8 cellular contexts compared by ENCODE assay signal in the genomic region with DNA sequence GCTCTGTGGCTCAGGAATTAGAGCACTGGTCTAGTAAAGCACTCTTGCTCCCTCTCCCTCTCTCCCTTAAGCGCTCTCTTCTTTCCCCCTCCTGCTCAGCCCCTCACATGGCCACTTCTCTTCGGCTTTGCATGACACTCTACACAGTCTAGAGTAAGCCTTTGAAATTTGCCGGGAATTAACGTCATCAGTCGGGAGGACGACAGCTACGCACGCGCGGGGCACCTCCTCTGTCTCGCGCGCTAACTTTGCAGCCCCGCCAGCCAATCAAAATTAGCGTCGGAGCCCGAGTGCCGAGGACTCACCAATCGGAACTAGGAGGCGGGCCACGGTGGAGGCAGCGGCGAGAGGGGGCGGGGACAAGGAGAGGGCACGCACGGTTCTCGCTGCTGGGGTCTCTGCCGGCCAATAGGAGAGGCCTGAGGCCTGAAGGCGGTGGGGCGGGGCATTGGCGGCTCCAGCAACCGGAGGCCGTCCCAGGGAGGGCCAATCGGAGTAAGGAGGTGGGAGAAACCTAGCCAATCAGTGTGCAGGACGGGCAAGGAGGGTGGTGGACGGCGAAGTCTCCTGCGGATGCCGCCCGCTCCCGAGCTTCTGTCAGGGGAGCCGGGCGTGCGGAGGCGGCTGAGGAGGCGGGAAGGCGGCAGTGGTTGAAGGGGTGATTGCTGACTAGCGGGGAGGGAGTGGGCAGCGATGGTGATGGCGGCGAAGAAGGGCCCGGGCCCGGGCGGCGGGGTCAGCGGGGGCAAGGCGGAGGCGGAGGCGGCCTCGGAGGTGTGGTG. TPM values are rescaled to one million over a fixed set of nuclear protein-coding genes. Genes with fewer than 3 reads are reported as not detected.
DNase-seq lines count a peak whose midpoint lies in the region; ATAC-seq and TF ChIP-seq lines count a peak whose summit lies in the region.

A gene with protein sequence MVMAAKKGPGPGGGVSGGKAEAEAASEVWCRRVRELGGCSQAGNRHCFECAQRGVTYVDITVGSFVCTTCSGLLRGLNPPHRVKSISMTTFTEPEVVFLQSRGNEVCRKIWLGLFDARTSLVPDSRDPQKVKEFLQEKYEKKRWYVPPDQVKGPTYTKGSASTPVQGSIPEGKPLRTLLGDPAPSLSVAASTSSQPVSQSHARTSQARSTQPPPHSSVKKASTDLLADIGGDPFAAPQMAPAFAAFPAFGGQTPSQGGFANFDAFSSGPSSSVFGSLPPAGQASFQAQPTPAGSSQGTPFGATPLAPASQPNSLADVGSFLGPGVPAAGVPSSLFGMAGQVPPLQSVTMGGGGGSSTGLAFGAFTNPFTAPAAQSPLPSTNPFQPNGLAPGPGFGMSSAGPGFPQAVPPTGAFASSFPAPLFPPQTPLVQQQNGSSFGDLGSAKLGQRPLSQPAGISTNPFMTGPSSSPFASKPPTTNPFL (plus strand): TSS at position 550 of the 782 bp plus-strand sequence. CDS start 144 bp downstream, at position 694.

- H3K4me3 ChIP-seq in AG04450 (ENCODE audit: low read depth, low read length) (peak within 1 kb of the TSS; percentile 81), cardiac fibroblast (replicated peaks in 1 of 2; ENCODE audit: low read depth in 2 of 2, low read length in 2 of 2) (peak within 1 kb of the TSS; percentile 73 to 81), smooth muscle cell (peak within 1 kb of the TSS; percentile 72)

- no peaks in the 10 kb centered on the region for H3K36me3 Mint-ChIP-seq in WTC11

- peak; percentile 99 for DNase-seq in AG04450 (ENCODE audit: low read depth, low spot score)
- DNase-seq in NCI-H226: peak; percentile 100
- DNase-seq in WTC11 (ENCODE audit: low spot score): peak; percentile 100
- peak; percentile 100 for DNase-seq in cardiac fibroblast (ENCODE audit: low read depth in 2 of 2)
- DNase-seq in iPS-NIHi7 (ENCODE audit: extremely low spot score): peak; percentile 100
- DNase-seq in smooth muscle cell (lab: John Stamatoyannopoulos, UW; ENCODE audit: unreplicated experiment): peak; percentile 99

- under 1% methylated on average over 58 of the region's 60 CpGs for WGBS in smooth muscle cell (ENCODE audit: low lambda C conversion rate)

- peaks cover 4% of the 10 kb centered on the region for H3K4me1 ChIP-seq in smooth muscle cell (ENCODE audit: low read depth)

- peaks cover 27% of the 10 kb centered on the region for H3K27me3 Mint-ChIP-seq in WTC11 (ENCODE audit: low read depth)

- no peaks in the 10 kb centered on the region for H3K79me2 ChIP-seq in smooth muscle cell (ENCODE audit: low read depth)

- H3K4me2 ChIP-seq in smooth muscle cell: peak within 1 kb of the TSS; percentile 92

- peak within 1 kb of the TSS; percentile 94 for H3K27ac Mint-ChIP-seq in WTC11

- no peaks in the 10 kb centered on the region for H3K9me3 Mint-ChIP-seq in WTC11

- TF ChIP-seq CTCF in AG04450 (IDR thresholded peaks at IDR 0.05; ENCODE audit: low read depth, low read length): no peak
- TF ChIP-seq CTCF in WTC11 (IDR thresholded peaks at IDR 0.05): no peak
- no peak for TF ChIP-seq CTCF in cardiac fibroblast (IDR thresholded peaks at IDR 0.05; ENCODE audit: low read depth, low read length)
- TF ChIP-seq CTCF in smooth muscle cell (IDR thresholded peaks at IDR 0.05; ENCODE audit: borderline replicate concordance, insufficient read depth, poor library complexity, severe bottlenecking): no peak

- peak within 1 kb of the TSS; percentile 42 for H3K9ac ChIP-seq in smooth muscle cell (ENCODE audit: low read depth)

- POLR2A ChIA-PET in AG04450 (lab: Yijun Ruan, JAX) (interaction anchor here (0.6 to 1.6 kb wide), 4 partner anchors 18 to 336 kb away, joined by 3 to 14 read pairs (median 4); a partner anchor contains a TSS), WTC11 (lab: Charles Lee) (interaction anchor here (1.0 to 1.6 kb wide), 5 partner anchors 29 to 167 kb away, joined by 3 to 7 read pairs (median 4); a partner anchor contains a TSS)

- no peaks in the 10 kb centered on the region for H3K9me3 ChIP-seq in AG04450 (ENCODE audit: control insufficient read depth, insufficient read depth, low read length)
- no peaks in the 10 kb centered on the region for H3K9me3 ChIP-seq in smooth muscle cell (replicated peaks; ENCODE audit: low read depth)

- H3K4me3 Mint-ChIP-seq in WTC11: peak within 1 kb of the TSS; percentile 91

- H3K36me3 ChIP-seq in smooth muscle cell (ENCODE audit: low read depth): no peaks in the 10 kb centered on the region

- CTCF ChIA-PET in AG04450 (lab: Charles Lee) (interaction anchor here (0.7 to 2.5 kb wide), 3 partner anchors 21 to 152 kb away, joined by 4 to 10 read pairs (median 5); no protein-coding TSS in a partner anchor), WTC11 (lab: Charles Lee) (interaction anchor here (0.5 to 2.1 kb wide), 19 partner anchors 21 to 167 kb away, joined by 3 to 16 read pairs (median 4); a partner anchor contains a TSS)

- peak; percentile 96 for ATAC-seq in GM18909 (IDR thresholded peaks at IDR 0.05; ENCODE audit: poor library complexity, unreplicated experiment)
- ATAC-seq in HG03175 (IDR thresholded peaks at IDR 0.05; ENCODE audit: unreplicated experiment): peak; percentile 97
- peak; percentile 98 for ATAC-seq in WTC11

- H3K4me1 Mint-ChIP-seq in WTC11: peaks cover 44% of the 10 kb centered on the region

- H3F3A ChIP-seq in smooth muscle cell (ENCODE audit: low read depth): no peaks in the 10 kb centered on the region

- peak within 1 kb of the TSS; percentile 94 for H2AFZ ChIP-seq in smooth muscle cell (ENCODE audit: low read depth)

- peaks cover 6% of the 10 kb centered on the region for H3K27me3 ChIP-seq in AG04450 (ENCODE audit: control insufficient read depth, insufficient read depth, low read length)
- no peaks in the 10 kb centered on the region for H3K27me3 ChIP-seq in smooth muscle cell (ENCODE audit: low read depth)

- H3K27ac ChIP-seq in AG04450 (ENCODE audit: low read depth, low read length) (peak within 1 kb of the TSS; percentile 31), smooth muscle cell (ENCODE audit: low read depth) (peak within 1 kb of the TSS; percentile 48)

- no peaks in the 10 kb centered on the region for H4K20me1 ChIP-seq in smooth muscle cell (ENCODE audit: low read depth)

TF ChIP-seq in WTC11, 78 proteins besides CTCF, POLR2A, EP300 and RAD21 (continues in another document):
- TF ChIP-seq EMX1 (CRISPR knock-in tag; IDR thresholded peaks at IDR 0.05): no peak
- TF ChIP-seq MYBL2 (CRISPR knock-in tag; IDR thresholded peaks at IDR 0.05): no peak
- TF ChIP-seq PRRX2 (CRISPR knock-in tag; IDR thresholded peaks at IDR 0.05): no peak
- peak; percentile 10; the same call in 1 of the 2 replicates for TF ChIP-seq TEAD1 (CRISPR knock-in tag; IDR thresholded peaks at IDR 0.05)
- TF ChIP-seq NFE2L1 (CRISPR knock-in tag; IDR thresholded peaks at IDR 0.05): peak; percentile 76; the same call in 1 of the 2 replicates
- TF ChIP-seq, protein P1, sequence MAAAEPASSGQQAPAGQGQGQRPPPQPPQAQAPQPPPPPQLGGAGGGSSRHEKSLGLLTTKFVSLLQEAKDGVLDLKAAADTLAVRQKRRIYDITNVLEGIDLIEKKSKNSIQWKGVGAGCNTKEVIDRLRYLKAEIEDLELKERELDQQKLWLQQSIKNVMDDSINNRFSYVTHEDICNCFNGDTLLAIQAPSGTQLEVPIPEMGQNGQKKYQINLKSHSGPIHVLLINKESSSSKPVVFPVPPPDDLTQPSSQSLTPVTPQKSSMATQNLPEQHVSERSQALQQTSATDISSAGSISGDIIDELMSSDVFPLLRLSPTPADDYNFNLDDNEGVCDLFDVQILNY (CRISPR knock-in tag; IDR thresholded peaks at IDR 0.05): peak; percentile 67; the same call in 1 of the 2 replicates
- TF ChIP-seq, protein P2, sequence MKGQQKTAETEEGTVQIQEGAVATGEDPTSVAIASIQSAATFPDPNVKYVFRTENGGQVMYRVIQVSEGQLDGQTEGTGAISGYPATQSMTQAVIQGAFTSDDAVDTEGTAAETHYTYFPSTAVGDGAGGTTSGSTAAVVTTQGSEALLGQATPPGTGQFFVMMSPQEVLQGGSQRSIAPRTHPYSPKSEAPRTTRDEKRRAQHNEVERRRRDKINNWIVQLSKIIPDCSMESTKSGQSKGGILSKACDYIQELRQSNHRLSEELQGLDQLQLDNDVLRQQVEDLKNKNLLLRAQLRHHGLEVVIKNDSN (CRISPR knock-in tag; IDR thresholded peaks at IDR 0.05): peak; percentile 10; the same call in 1 of the 2 replicates
- TF ChIP-seq CREM (CRISPR knock-in tag; IDR thresholded peaks at IDR 0.05): peak; percentile 77; the same call in 1 of the 2 replicates
- TF ChIP-seq SOX15 (CRISPR knock-in tag; IDR thresholded peaks at IDR 0.05): no peak
- TF ChIP-seq, protein P3, sequence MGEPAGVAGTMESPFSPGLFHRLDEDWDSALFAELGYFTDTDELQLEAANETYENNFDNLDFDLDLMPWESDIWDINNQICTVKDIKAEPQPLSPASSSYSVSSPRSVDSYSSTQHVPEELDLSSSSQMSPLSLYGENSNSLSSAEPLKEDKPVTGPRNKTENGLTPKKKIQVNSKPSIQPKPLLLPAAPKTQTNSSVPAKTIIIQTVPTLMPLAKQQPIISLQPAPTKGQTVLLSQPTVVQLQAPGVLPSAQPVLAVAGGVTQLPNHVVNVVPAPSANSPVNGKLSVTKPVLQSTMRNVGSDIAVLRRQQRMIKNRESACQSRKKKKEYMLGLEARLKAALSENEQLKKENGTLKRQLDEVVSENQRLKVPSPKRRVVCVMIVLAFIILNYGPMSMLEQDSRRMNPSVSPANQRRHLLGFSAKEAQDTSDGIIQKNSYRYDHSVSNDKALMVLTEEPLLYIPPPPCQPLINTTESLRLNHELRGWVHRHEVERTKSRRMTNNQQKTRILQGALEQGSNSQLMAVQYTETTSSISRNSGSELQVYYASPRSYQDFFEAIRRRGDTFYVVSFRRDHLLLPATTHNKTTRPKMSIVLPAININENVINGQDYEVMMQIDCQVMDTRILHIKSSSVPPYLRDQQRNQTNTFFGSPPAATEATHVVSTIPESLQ (CRISPR knock-in tag; IDR thresholded peaks at IDR 0.05): no peak

RNA-seq across cellular contexts. Expression of the gene that starts here (rescaled TPM):
- 5.7 and 6.4 TPM in 2 replicates for polyA plus RNA-seq in AG04450 (2011; rRNA removed)
- 5.0 and 6.1 TPM in 2 replicates for polyA minus RNA-seq in AG04450 (2011; rRNA and poly(A)+ RNA removed)
- 6.4 to 7.4 TPM (median 7.4 TPM) in 3 replicates for total RNA-seq in WTC11 (2021)
- total RNA-seq in smooth muscle cell: 2.7 TPM in 2 replicates
- polyA plus RNA-seq in smooth muscle cell: 4.0 and 8.4 TPM in 2 replicates

Comparison
In these comparisons a context has a peak if more than half of its experiments do, and no peak if none do; other contexts are left out.
1. Peak in every context shown above with its lines: DNase-seq, ATAC-seq, H3K4me3 ChIP-seq and H3K27ac ChIP-seq.